ENCODE assay signal across 19 cellular contexts in genomic region chr10:6023661-6024333, GRCh38. TPM values are rescaled to one million over a fixed set of nuclear protein-coding genes. Genes with fewer than 3 reads are reported as not detected.
A peak's percentile ranks its signal among the peaks of the same experiment; 100 is the strongest.
DNase-seq lines count a peak whose midpoint lies in the region; ATAC-seq and TF ChIP-seq lines count a peak whose summit lies in the region.
"Had no signal": no experiment of that assay in that cellular context is flagged by ENCODE, and none has a peak within 500 bp of the region (broad histone marks: within the 10 kb centered on the region; RNA-seq: fewer than 3 reads in every experiment).

No MANE protein-coding gene starts in this region.

- intact Hi-C loops in vagina (cut with DNase I), result no loop called here

- no peaks in the 10 kb centered on the region for H3K27me3 ChIP-seq in vagina
- H3K27me3 ChIP-seq: ovary, Peyer's patch had no signal

- peak overlapping the region; percentile 46 for H3K27ac ChIP-seq in vagina
- H3K27ac ChIP-seq: ovary had no signal

- DNase-seq in activated naive CD4-positive, alpha-beta T cell treated with Interleukin-2 at 50 U/mL for 16 hours, result peak; percentile 1
- no peak for DNase-seq in activated naive CD4-positive, alpha-beta T cell (lab: John Stamatoyannopoulos, UW)
- DNase-seq in RPMI7951 (ENCODE audit: low read depth) (peak; percentile 53), foreskin fibroblast (peak; percentile 71 to 81), vagina (ENCODE audit: extremely low spot score in 2 of 2) (no peak), NCI-H510A treated with DMSO at 0.1 percent for 48 hours (lab: John Stamatoyannopoulos, UW) (no peak), NCI-H2029 (lab: John Stamatoyannopoulos, UW) (no peak)
- DNase-seq: ACHN; activated gamma-delta T cell treated with Interleukin-2 at 50 U/mL for 16 hours; CD8-positive, alpha-beta memory T cell; DMS79 treated with DMSO at 0.1 percent for 48 hours; hypothalamus; islet precursor cell; NCI-H1694 treated with DMSO at 0.1 percent for 48 hours; NCI-H345; ovary had no signal

- no peak for TF ChIP-seq POLR2A in vagina (IDR thresholded peaks at IDR 0.05)

- H3K9me3 ChIP-seq in vagina, result no peaks in the 10 kb centered on the region
- H3K9me3 ChIP-seq: ovary, Peyer's patch had no signal

- ATAC-seq in GM21717 (IDR thresholded peaks at IDR 0.05; ENCODE audit: unreplicated experiment), result no peak

- no peaks in the 10 kb centered on the region for H3K36me3 ChIP-seq in vagina
- H3K36me3 ChIP-seq: ovary, Peyer's patch had no signal

- TF ChIP-seq CTCF in foreskin fibroblast (IDR thresholded peaks at IDR 0.05; ENCODE audit: low read depth, low read length), result no peak
- TF ChIP-seq CTCF in vagina (IDR thresholded peaks at IDR 0.05), result no peak

- H3K4me3 ChIP-seq in foreskin fibroblast (ENCODE audit: low read depth in 1 of 2, low read length in 2 of 2), result no peak overlapping the region
- no peak overlapping the region for H3K4me3 ChIP-seq in vagina
- H3K4me3 ChIP-seq: ovary, Peyer's patch had no signal

- peaks cover 3% of the 10 kb centered on the region for H3K4me1 ChIP-seq in vagina
- H3K4me1 ChIP-seq: Peyer's patch had no signal

RNA-seq across cellular contexts. Expression of gene IL2RA, which starts 38.4 kb away (rescaled TPM):
- not detected in 2 replicates for total RNA-seq in RPMI7951 (2014; rRNA removed; shearing (Covaris generic))
- total RNA-seq in vagina, result not detected
- total RNA-seq: fibroblast of villous mesenchyme had no signal

RNA-seq across cellular contexts. Expression of gene IL15RA, which starts 46.5 kb away (rescaled TPM):
- 15.3 and 18.5 TPM in 2 replicates for total RNA-seq in RPMI7951 (2014; rRNA removed; shearing (Covaris generic))
- total RNA-seq in vagina, result 41.0 TPM

Comparison
In these comparisons a context has a peak if more than half of its experiments do, and no peak if none do; other contexts are left out.
1. DNase-seq: peak in activated naive CD4-positive, alpha-beta T cell treated with Interleukin-2 at 50 U/mL for 16 hours (single experiment), RPMI7951 (single experiment) and foreskin fibroblast (2 of 2); none in activated naive CD4-positive, alpha-beta T cell (0 of 4), vagina (0 of 2), NCI-H510A treated with DMSO at 0.1 percent for 48 hours (single experiment) and NCI-H2029 (single experiment).